In the genomic region with DNA sequence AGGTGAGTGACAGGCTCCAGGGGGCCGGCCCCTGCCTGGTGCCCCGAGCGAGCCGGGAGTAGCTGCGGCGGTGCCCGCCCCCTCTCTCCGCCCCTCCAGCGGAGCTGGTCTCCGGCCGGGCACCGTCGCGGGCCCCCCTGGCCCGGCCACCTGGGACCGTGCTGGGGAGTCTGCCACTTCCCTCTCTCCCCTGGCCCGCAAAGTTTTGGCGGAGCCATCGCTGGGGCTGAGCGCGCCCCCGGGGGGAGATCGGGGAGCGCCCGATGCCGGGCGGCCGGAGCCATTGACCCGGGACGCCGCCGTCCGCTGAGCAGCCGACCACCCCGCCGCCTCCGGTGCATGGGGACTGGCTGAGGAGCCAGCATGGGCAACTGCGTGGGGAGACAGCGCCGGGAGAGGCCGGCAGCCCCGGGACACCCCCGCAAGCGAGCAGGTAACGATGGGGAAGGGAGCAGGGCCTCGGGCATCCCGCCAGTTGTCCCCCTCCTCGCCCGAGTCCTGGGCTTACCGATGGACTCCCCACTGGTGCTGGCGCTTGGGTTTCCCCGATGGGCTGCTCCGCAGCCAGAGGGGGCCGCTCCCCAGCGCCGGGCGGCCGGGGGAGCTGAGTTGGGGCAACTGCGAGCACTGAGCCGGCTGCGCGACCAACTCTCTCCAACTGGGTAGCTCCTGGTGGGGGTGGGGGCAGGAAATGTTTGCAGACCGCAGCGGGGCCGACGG, we compare ENCODE assay signal across 8 cellular contexts. TPM values are rescaled to one million over a fixed set of nuclear protein-coding genes. Genes with fewer than 3 reads are reported as not detected.
DNase-seq lines count a peak whose midpoint lies in the region; ATAC-seq and TF ChIP-seq lines count a peak whose summit lies in the region.

A gene with protein sequence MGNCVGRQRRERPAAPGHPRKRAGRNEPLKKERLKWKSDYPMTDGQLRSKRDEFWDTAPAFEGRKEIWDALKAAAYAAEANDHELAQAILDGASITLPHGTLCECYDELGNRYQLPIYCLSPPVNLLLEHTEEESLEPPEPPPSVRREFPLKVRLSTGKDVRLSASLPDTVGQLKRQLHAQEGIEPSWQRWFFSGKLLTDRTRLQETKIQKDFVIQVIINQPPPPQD (plus strand): TSS at position 84 of the 720 bp plus-strand sequence. CDS start 280 bp downstream, at position 364.

- TF ChIP-seq CTCF in ascending aorta (IDR thresholded peaks at IDR 0.05), result peak in 1 of 3 experiments; percentile 14

- H3K27ac ChIP-seq in SK-N-MC, result peak within 1 kb of the TSS; percentile 68; the same call in 1 of the 2 replicates
- H3K27ac ChIP-seq in ascending aorta, result peak within 1 kb of the TSS; percentile 94 to 98
- H3K27ac ChIP-seq in right cardiac atrium (ENCODE audit: low read length), result peak within 1 kb of the TSS; percentile 94

- ATAC-seq in HG02885 (IDR thresholded peaks at IDR 0.05; ENCODE audit: poor library complexity, unreplicated experiment) (peak; percentile 6), right cardiac atrium (peak; percentile 7 to 18)

- under 1% methylated on average over 66 of the region's 66 CpGs for WGBS in right cardiac atrium

- peak; percentile 73 for DNase-seq in EH (ENCODE audit: low read depth)
- no peak for DNase-seq in SK-N-MC (ENCODE audit: low read depth, low spot score)
- DNase-seq in ascending aorta (ENCODE audit: low spot score in 2 of 2), result peak in 1 of 2 donors; percentile 80
- DNase-seq in right cardiac atrium, result peak in 2 of 3 donors; percentile 51 to 85
- no peak for DNase-seq in pulmonary artery endothelial cell (ENCODE audit: low read depth, low spot score)
- DNase-seq in NCI-H2171 treated with DMSO at 0.1 percent for 48 hours (lab: John Stamatoyannopoulos, UW), result no peak
- DNase-seq in kidney tubule cell (ENCODE audit: low spot score), result no peak

- H3K4me1 ChIP-seq in ascending aorta (peaks cover 0 to 13% of the 10 kb centered on the region in 2 donors), right cardiac atrium (ENCODE audit: control insufficient read depth, insufficient read depth, low read length) (peaks cover 24% of the 10 kb centered on the region)

- H3K9ac ChIP-seq in SK-N-MC (ENCODE audit: insufficient read length), result peak within 1 kb of the TSS; percentile 83

- peak within 1 kb of the TSS; percentile 85 for H3K4me3 ChIP-seq in SK-N-MC
- peak within 1 kb of the TSS; percentile 75 to 87 for H3K4me3 ChIP-seq in ascending aorta
- peak within 1 kb of the TSS; percentile 53 for H3K4me3 ChIP-seq in right cardiac atrium (ENCODE audit: low read length)

- no peaks in the 10 kb centered on the region for H3K36me3 ChIP-seq in SK-N-MC (ENCODE audit: insufficient read depth, low read length)
- no peaks in the 10 kb centered on the region for H3K36me3 ChIP-seq in ascending aorta

- intact Hi-C loops in ascending aorta (cut with DNase I), result loop anchor here (1.0 to 5.0 kb wide), 9 partner anchors 36 to 213 kb away; a partner anchor contains a TSS
- intact Hi-C loops in right cardiac atrium (cut with DNase I), result no loop called here

- H3K27me3 ChIP-seq in ascending aorta, result no peaks in the 10 kb centered on the region
- H3K27me3 ChIP-seq in right cardiac atrium (ENCODE audit: control insufficient read depth, insufficient read depth), result no peaks in the 10 kb centered on the region

- H3K9me3 ChIP-seq in SK-N-MC (ENCODE audit: low read depth, low read length), result no peaks in the 10 kb centered on the region
- no peaks in the 10 kb centered on the region for H3K9me3 ChIP-seq in ascending aorta
- no peaks in the 10 kb centered on the region for H3K9me3 ChIP-seq in right cardiac atrium (ENCODE audit: control insufficient read depth, low read length)

RNA-seq across cellular contexts. Expression of the gene that starts here (rescaled TPM):
- 33.0 TPM for total RNA-seq in ascending aorta
- 10 to 100 TPM; 24.8 to 27.6 (median 25.8) TPM for total RNA-seq in right cardiac atrium
- 42.1 TPM for polyA plus RNA-seq in right cardiac atrium
- 41.4 and 58.4 TPM in 2 replicates for total RNA-seq in pulmonary artery endothelial cell

Comparison
In these comparisons a context has a peak if more than half of its experiments do, and no peak if none do; other contexts are left out.
1. DNase-seq: peak in EH (single experiment) and right cardiac atrium (2 of 3); none in SK-N-MC (single experiment), pulmonary artery endothelial cell (single experiment), NCI-H2171 treated with DMSO at 0.1 percent for 48 hours (single experiment) and kidney tubule cell (single experiment).
2. Peak in every context shown above with its lines, with median percentiles within 50 percentile points of each other: H3K27ac ChIP-seq and H3K4me3 ChIP-seq.